ENCODE assay signal across 17 cellular contexts in the genomic region with DNA sequence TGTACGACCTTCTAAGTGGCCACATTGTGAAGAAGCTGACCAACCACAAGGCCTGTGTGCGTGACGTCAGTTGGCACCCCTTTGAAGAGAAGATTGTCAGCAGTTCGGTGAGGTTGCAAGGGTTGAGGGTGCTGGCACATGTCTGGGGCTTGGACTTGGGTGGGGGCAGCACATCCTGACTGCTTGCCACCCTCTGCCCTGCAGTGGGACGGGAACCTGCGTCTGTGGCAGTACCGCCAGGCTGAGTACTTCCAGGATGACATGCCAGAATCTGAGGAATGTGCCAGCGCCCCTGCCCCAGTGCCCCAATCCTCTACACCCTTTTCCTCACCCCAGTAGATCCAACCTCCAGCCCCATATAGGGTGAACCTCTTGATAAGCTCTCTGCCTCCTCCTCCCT. TPM values are rescaled to one million over a fixed set of nuclear protein-coding genes. Genes with fewer than 3 reads are reported as not detected.
"Had no signal": no experiment of that assay in that cellular context is flagged by ENCODE, and none has a peak within 500 bp of the region (broad histone marks: within the 10 kb centered on the region; RNA-seq: fewer than 3 reads in every experiment).

No MANE protein-coding gene starts in this region.

- H3K27ac ChIP-seq: ascending aorta, breast epithelium, stomach, testis had no signal

- H3K4me1 ChIP-seq: ascending aorta, breast epithelium, stomach, testis had no signal

- H3K9me3 ChIP-seq: ascending aorta, breast epithelium, stomach, testis had no signal

- H3K27me3 Mint-ChIP-seq: activated naive CD8-positive, alpha-beta T cell treated with anti-CD3 and anti-CD28 coated beads, Interleukin-2, amount 50 U/mL, for 24 hours; T-cell had no signal

- H3K4me3 ChIP-seq: ascending aorta, breast epithelium, skin epidermis, stomach, testis had no signal

- H3K4me3 Mint-ChIP-seq: activated naive CD8-positive, alpha-beta T cell treated with anti-CD3 and anti-CD28 coated beads, Interleukin-2, amount 50 U/mL, for 24 hours; activated T-helper 1 cell treated with anti-CD3 and anti-CD28 coated beads, Interleukin-12 subunit alpha, Interleukin-12 subunit beta, Interleukin-2, Interleukin-4 antibody, amounts not matched to agents 30 ng/mL and 10 ng/mL and 1 ng/mL, durations not matched to agents 14 hours and 24 hours and 36 hours; nephron; T-cell had no signal

- H3K27ac Mint-ChIP-seq: activated T-helper 1 cell treated with anti-CD3 and anti-CD28 coated beads, Interleukin-12 subunit alpha, Interleukin-12 subunit beta, Interleukin-2, Interleukin-4 antibody, amounts not matched to agents 30 ng/mL and 10 ng/mL and 1 ng/mL, durations not matched to agents 14 hours and 24 hours and 36 hours; nephron had no signal

- H3K27me3 ChIP-seq: ascending aorta, breast epithelium, stomach, testis had no signal

- H3K9me3 Mint-ChIP-seq: activated naive CD8-positive, alpha-beta T cell treated with anti-CD3 and anti-CD28 coated beads, Interleukin-2, amount 50 U/mL, for 24 hours; activated T-helper 1 cell treated with anti-CD3 and anti-CD28 coated beads, Interleukin-12 subunit alpha, Interleukin-12 subunit beta, Interleukin-2, Interleukin-4 antibody, amounts not matched to agents 30 ng/mL and 10 ng/mL and 1 ng/mL, durations not matched to agents 14 hours and 24 hours and 36 hours; nephron; T-cell had no signal

- DNase-seq: activated CD4-positive, CD25-positive, alpha-beta regulatory T cell treated with anti-CD3 and anti-CD28 coated beads, Interleukin-2, amount 50 U/mL, for 72 hours; activated naive CD4-positive, alpha-beta T cell; activated naive CD8-positive, alpha-beta T cell treated with anti-CD3 and anti-CD28 coated beads, Interleukin-2, amount 50 U/mL, for 24 hours; dermis blood vessel endothelial cell; occipital lobe; right cardiac atrium; stimulated activated CD4-positive, alpha-beta T cell treated with anti-CD3 and anti-CD28 coated beads, Interleukin-4, amount 100 ng/mL, for 4 hours; stimulated activated CD8-positive, alpha-beta memory T cell treated with anti-CD3 and anti-CD28 coated beads, Interleukin-4, amount 100 ng/mL, for 48 hours; stomach; T-cell; T1000; testis had no signal

RNA-seq across cellular contexts. Expression of a gene that starts 7.5 kb away (rescaled TPM):
- total RNA-seq: ascending aorta, occipital lobe had no signal

RNA-seq across cellular contexts. Expression of a gene that starts 8.2 kb away (rescaled TPM):
- total RNA-seq: ascending aorta had no signal
